In the genomic region with DNA sequence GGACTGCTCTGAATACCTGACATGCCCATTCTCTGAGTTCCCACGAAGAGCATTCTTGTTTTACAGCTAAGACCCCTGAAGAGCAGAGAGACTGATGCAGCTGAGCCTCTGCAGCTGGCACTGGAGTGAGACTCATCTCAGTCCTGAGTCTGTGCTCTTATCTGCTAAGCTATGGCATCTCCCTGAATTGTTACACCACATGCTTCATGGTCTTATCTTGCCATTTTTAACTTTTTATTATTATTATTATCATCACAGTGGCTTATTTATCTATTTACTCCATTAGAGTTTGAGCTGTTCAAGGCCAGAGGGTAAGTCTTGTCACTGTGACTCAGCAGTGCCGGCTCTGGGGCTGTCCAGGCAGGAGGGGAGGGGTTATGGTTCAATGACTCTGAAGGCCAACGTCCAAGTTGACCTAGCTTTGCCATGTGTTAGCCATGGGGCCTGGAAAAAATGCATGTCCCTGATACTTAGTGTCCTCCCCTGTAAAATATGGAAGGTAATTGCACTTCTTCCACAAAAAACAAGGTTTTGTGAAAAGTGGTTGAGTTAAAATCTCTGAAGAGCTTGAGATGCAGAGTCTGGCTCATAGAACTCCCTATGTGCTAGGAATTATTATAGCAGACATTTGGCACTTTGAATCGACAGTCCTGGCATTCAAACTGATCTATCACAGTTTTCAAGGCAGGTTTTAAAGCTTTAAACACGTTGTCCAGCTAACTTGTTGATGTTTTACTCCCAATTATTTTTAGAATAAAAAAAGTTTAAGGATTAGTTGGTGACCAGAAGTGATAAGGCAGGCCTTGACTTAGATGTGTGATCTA, we compare ENCODE assay signal across 1 cellular context.
A peak's percentile ranks its signal among the peaks of the same experiment; 100 is the strongest.
TF ChIP-seq lines count a peak whose summit lies in the region.

No MANE protein-coding gene starts in this region.

TF ChIP-seq in HepG2, 621 proteins besides CTCF, POLR2A, EP300 and RAD21 (continued from another document and continues in another):
- TF ChIP-seq, protein P1, sequence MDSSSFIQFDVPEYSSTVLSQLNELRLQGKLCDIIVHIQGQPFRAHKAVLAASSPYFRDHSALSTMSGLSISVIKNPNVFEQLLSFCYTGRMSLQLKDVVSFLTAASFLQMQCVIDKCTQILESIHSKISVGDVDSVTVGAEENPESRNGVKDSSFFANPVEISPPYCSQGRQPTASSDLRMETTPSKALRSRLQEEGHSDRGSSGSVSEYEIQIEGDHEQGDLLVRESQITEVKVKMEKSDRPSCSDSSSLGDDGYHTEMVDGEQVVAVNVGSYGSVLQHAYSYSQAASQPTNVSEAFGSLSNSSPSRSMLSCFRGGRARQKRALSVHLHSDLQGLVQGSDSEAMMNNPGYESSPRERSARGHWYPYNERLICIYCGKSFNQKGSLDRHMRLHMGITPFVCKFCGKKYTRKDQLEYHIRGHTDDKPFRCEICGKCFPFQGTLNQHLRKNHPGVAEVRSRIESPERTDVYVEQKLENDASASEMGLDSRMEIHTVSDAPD (CRISPR knock-in tag; IDR thresholded peaks at IDR 0.05) = peak; percentile 92
- TF ChIP-seq ZNF713 (CRISPR knock-in tag; IDR thresholded peaks at IDR 0.05) = no peak
- no peak for TF ChIP-seq CEBPB (IDR thresholded peaks at IDR 0.05; ENCODE audit: borderline replicate concordance, low read depth, low read length)
- TF ChIP-seq EEA1 (CRISPR knock-in tag; IDR thresholded peaks at IDR 0.05; ENCODE audit: borderline replicate concordance) = no peak
- TF ChIP-seq GTF3A (CRISPR knock-in tag; conservative IDR thresholded peaks at IDR 0.05) = no peak
- TF ChIP-seq ZNF143 (CRISPR knock-in tag; IDR thresholded peaks at IDR 0.05) = no peak
- TF ChIP-seq, protein P2, sequence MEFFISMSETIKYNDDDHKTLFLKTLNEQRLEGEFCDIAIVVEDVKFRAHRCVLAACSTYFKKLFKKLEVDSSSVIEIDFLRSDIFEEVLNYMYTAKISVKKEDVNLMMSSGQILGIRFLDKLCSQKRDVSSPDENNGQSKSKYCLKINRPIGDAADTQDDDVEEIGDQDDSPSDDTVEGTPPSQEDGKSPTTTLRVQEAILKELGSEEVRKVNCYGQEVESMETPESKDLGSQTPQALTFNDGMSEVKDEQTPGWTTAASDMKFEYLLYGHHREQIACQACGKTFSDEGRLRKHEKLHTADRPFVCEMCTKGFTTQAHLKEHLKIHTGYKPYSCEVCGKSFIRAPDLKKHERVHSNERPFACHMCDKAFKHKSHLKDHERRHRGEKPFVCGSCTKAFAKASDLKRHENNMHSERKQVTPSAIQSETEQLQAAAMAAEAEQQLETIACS (CRISPR knock-in tag; IDR thresholded peaks at IDR 0.05) = no peak
- TF ChIP-seq, protein P3, sequence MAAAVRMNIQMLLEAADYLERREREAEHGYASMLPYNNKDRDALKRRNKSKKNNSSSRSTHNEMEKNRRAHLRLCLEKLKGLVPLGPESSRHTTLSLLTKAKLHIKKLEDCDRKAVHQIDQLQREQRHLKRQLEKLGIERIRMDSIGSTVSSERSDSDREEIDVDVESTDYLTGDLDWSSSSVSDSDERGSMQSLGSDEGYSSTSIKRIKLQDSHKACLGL (CRISPR knock-in tag; IDR thresholded peaks at IDR 0.05) = no peak
- TF ChIP-seq ZNF17 (CRISPR knock-in tag; IDR thresholded peaks at IDR 0.05) = no peak
- TF ChIP-seq MAFF (IDR thresholded peaks at IDR 0.05; ENCODE audit: low read depth, low read length) = peak; percentile 76
- TF ChIP-seq REL (CRISPR knock-in tag; conservative IDR thresholded peaks at IDR 0.05) = no peak
- TF ChIP-seq, protein P4, sequence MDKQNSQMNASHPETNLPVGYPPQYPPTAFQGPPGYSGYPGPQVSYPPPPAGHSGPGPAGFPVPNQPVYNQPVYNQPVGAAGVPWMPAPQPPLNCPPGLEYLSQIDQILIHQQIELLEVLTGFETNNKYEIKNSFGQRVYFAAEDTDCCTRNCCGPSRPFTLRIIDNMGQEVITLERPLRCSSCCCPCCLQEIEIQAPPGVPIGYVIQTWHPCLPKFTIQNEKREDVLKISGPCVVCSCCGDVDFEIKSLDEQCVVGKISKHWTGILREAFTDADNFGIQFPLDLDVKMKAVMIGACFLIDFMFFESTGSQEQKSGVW (CRISPR knock-in tag; IDR thresholded peaks at IDR 0.05; ENCODE audit: borderline replicate concordance) = no peak
- 0 out of 2 replicates have a peak, but pooled peaks have one; percentile 22 for TF ChIP-seq SIN3A (IDR thresholded peaks at IDR 0.05; ENCODE audit: borderline replicate concordance, low read depth, low read length)
- TF ChIP-seq STAG1 (CRISPR knock-in tag; IDR thresholded peaks at IDR 0.05) = no peak
- TF ChIP-seq, protein P5, sequence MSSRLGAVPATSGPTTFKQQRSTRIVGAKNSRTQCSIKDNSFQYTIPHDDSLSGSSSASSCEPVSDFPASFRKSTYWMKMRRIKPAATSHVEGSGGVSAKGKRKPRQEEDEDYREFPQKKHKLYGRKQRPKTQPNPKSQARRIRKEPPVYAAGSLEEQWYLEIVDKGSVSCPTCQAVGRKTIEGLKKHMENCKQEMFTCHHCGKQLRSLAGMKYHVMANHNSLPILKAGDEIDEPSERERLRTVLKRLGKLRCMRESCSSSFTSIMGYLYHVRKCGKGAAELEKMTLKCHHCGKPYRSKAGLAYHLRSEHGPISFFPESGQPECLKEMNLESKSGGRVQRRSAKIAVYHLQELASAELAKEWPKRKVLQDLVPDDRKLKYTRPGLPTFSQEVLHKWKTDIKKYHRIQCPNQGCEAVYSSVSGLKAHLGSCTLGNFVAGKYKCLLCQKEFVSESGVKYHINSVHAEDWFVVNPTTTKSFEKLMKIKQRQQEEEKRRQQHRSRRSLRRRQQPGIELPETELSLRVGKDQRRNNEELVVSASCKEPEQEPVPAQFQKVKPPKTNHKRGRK (CRISPR knock-in tag; IDR thresholded peaks at IDR 0.05) = no peak
- TF ChIP-seq TCF12 (IDR thresholded peaks at IDR 0.05) = no peak
- no peak for TF ChIP-seq TCF12 (CRISPR knock-in tag; IDR thresholded peaks at IDR 0.05)
- no peak for TF ChIP-seq ATM (IDR thresholded peaks at IDR 0.05; ENCODE audit: borderline replicate concordance)
- TF ChIP-seq PHF8 (CRISPR knock-in tag; IDR thresholded peaks at IDR 0.05) = 0 out of 2 replicates have a peak, but pooled peaks have one; percentile 30
- no peak for TF ChIP-seq CHCHD3 (CRISPR knock-in tag; IDR thresholded peaks at IDR 0.05)
- peak; percentile 81; the same call in 1 of the 2 replicates for TF ChIP-seq ZFP37 (CRISPR knock-in tag; IDR thresholded peaks at IDR 0.05; ENCODE audit: borderline replicate concordance)
- TF ChIP-seq, protein P6, sequence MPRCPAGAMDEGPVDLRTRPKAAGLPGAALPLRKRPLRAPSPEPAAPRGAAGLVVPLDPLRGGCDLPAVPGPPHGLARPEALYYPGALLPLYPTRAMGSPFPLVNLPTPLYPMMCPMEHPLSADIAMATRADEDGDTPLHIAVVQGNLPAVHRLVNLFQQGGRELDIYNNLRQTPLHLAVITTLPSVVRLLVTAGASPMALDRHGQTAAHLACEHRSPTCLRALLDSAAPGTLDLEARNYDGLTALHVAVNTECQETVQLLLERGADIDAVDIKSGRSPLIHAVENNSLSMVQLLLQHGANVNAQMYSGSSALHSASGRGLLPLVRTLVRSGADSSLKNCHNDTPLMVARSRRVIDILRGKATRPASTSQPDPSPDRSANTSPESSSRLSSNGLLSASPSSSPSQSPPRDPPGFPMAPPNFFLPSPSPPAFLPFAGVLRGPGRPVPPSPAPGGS (CRISPR knock-in tag; IDR thresholded peaks at IDR 0.05) = no peak
- TF ChIP-seq, protein P7, sequence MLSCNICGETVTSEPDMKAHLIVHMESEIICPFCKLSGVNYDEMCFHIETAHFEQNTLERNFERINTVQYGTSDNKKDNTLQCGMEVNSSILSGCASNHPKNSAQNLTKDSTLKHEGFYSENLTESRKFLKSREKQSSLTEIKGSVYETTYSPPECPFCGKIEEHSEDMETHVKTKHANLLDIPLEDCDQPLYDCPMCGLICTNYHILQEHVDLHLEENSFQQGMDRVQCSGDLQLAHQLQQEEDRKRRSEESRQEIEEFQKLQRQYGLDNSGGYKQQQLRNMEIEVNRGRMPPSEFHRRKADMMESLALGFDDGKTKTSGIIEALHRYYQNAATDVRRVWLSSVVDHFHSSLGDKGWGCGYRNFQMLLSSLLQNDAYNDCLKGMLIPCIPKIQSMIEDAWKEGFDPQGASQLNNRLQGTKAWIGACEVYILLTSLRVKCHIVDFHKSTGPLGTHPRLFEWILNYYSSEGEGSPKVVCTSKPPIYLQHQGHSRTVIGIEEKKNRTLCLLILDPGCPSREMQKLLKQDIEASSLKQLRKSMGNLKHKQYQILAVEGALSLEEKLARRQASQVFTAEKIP (CRISPR knock-in tag; IDR thresholded peaks at IDR 0.05; ENCODE audit: borderline replicate concordance) = no peak
- peak; percentile 66 for TF ChIP-seq KDM6A (CRISPR knock-in tag; IDR thresholded peaks at IDR 0.05; ENCODE audit: low read depth)
- peak; percentile 76 for TF ChIP-seq RARA (CRISPR knock-in tag; IDR thresholded peaks at IDR 0.05)
- TF ChIP-seq MBNL3 (CRISPR knock-in tag; conservative IDR thresholded peaks at IDR 0.05) = 0 out of 2 replicates have a peak, but pooled peaks have one; percentile 91
- no peak for TF ChIP-seq ZNF256 (CRISPR knock-in tag; conservative IDR thresholded peaks at IDR 0.05)
- no peak for TF ChIP-seq SRY (CRISPR knock-in tag; IDR thresholded peaks at IDR 0.05)
- TF ChIP-seq SP2 (CRISPR knock-in tag; IDR thresholded peaks at IDR 0.05) = no peak
- TF ChIP-seq ZNF331 (CRISPR knock-in tag; IDR thresholded peaks at IDR 0.05) = peak; percentile 78
- TF ChIP-seq SATB2 (CRISPR knock-in tag; IDR thresholded peaks at IDR 0.05) = peak; percentile 50; the same call in 1 of the 2 replicates
- no peak for TF ChIP-seq ZEB1 (IDR thresholded peaks at IDR 0.05; ENCODE audit: insufficient replicate concordance, low read depth)
- TF ChIP-seq SNAPC2 (CRISPR knock-in tag; IDR thresholded peaks at IDR 0.05) = peak; percentile 48; the same call in 1 of the 2 replicates
- peak; percentile 68; the same call in 1 of the 2 replicates for TF ChIP-seq DPF2 (CRISPR knock-in tag; IDR thresholded peaks at IDR 0.05; ENCODE audit: borderline replicate concordance, low read depth)
- TF ChIP-seq MTF1 (CRISPR knock-in tag; IDR thresholded peaks at IDR 0.05) = no peak
- TF ChIP-seq, protein P8, sequence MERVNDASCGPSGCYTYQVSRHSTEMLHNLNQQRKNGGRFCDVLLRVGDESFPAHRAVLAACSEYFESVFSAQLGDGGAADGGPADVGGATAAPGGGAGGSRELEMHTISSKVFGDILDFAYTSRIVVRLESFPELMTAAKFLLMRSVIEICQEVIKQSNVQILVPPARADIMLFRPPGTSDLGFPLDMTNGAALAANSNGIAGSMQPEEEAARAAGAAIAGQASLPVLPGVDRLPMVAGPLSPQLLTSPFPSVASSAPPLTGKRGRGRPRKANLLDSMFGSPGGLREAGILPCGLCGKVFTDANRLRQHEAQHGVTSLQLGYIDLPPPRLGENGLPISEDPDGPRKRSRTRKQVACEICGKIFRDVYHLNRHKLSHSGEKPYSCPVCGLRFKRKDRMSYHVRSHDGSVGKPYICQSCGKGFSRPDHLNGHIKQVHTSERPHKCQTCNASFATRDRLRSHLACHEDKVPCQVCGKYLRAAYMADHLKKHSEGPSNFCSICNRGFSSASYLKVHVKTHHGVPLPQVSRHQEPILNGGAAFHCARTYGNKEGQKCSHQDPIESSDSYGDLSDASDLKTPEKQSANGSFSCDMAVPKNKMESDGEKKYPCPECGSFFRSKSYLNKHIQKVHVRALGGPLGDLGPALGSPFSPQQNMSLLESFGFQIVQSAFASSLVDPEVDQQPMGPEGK (CRISPR knock-in tag; IDR thresholded peaks at IDR 0.05) = peak; percentile 61
- TF ChIP-seq CAMTA2 (CRISPR knock-in tag; IDR thresholded peaks at IDR 0.05; ENCODE audit: borderline replicate concordance) = no peak
- TF ChIP-seq, protein P9, sequence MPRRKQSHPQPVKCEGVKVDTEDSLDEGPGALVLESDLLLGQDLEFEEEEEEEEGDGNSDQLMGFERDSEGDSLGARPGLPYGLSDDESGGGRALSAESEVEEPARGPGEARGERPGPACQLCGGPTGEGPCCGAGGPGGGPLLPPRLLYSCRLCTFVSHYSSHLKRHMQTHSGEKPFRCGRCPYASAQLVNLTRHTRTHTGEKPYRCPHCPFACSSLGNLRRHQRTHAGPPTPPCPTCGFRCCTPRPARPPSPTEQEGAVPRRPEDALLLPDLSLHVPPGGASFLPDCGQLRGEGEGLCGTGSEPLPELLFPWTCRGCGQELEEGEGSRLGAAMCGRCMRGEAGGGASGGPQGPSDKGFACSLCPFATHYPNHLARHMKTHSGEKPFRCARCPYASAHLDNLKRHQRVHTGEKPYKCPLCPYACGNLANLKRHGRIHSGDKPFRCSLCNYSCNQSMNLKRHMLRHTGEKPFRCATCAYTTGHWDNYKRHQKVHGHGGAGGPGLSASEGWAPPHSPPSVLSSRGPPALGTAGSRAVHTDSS (CRISPR knock-in tag; conservative IDR thresholded peaks at IDR 0.05) = no peak
- 0 out of 2 replicates have a peak, but pooled peaks have one; percentile 25 for TF ChIP-seq KMT2A (CRISPR knock-in tag; IDR thresholded peaks at IDR 0.05)
- TF ChIP-seq, protein P10, sequence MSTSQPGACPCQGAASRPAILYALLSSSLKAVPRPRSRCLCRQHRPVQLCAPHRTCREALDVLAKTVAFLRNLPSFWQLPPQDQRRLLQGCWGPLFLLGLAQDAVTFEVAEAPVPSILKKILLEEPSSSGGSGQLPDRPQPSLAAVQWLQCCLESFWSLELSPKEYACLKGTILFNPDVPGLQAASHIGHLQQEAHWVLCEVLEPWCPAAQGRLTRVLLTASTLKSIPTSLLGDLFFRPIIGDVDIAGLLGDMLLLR (CRISPR knock-in tag; IDR thresholded peaks at IDR 0.05) = no peak
- peak; percentile 79 for TF ChIP-seq TEAD3 (CRISPR knock-in tag; optimal IDR thresholded peaks at IDR 0.05; ENCODE audit: borderline replicate concordance)
- TF ChIP-seq POGZ (CRISPR knock-in tag; IDR thresholded peaks at IDR 0.05) = peak; percentile 95
- 0 out of 2 replicates have a peak, but pooled peaks have one; percentile 68 for TF ChIP-seq ZMAT3 (CRISPR knock-in tag; conservative IDR thresholded peaks at IDR 0.05)
- TF ChIP-seq ZNF598 (CRISPR knock-in tag; IDR thresholded peaks at IDR 0.05; ENCODE audit: borderline replicate concordance) = no peak
- TF ChIP-seq TMF1 (CRISPR knock-in tag; IDR thresholded peaks at IDR 0.05; ENCODE audit: low read depth) = no peak
- no peak for TF ChIP-seq ZNF619 (CRISPR knock-in tag; IDR thresholded peaks at IDR 0.05)
- TF ChIP-seq, protein P11, sequence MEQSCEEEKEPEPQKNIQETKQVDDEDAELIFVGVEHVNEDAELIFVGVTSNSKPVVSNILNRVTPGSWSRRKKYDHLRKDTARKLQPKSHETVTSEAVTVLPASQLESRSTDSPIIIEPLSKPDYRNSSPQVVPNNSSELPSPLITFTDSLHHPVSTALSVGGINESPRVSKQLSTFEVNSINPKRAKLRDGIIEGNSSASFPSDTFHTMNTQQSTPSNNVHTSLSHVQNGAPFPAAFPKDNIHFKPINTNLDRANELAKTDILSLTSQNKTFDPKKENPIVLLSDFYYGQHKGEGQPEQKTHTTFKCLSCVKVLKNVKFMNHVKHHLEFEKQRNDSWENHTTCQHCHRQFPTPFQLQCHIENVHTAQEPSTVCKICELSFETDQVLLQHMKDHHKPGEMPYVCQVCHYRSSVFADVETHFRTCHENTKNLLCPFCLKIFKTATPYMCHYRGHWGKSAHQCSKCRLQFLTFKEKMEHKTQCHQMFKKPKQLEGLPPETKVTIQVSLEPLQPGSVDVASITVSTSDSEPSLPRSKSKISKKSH (CRISPR knock-in tag; IDR thresholded peaks at IDR 0.05; ENCODE audit: borderline replicate concordance) = no peak
- peak; percentile 35; the same call in 1 of the 2 replicates for TF ChIP-seq MXD4 (CRISPR knock-in tag; IDR thresholded peaks at IDR 0.05)
- TF ChIP-seq GLI4 (CRISPR knock-in tag; IDR thresholded peaks at IDR 0.05; ENCODE audit: borderline replicate concordance) = no peak
- no peak for TF ChIP-seq IKZF4 (CRISPR knock-in tag; IDR thresholded peaks at IDR 0.05; ENCODE audit: borderline replicate concordance, low read depth, not compliant biosample characterization)
- TF ChIP-seq ZNF660 (CRISPR knock-in tag; IDR thresholded peaks at IDR 0.05; ENCODE audit: borderline replicate concordance, low read depth) = no peak
- TF ChIP-seq KLF6 (CRISPR knock-in tag; IDR thresholded peaks at IDR 0.05) = 0 out of 2 replicates have a peak, but pooled peaks have one; percentile 42
